ENCODE assay signal across 9 cellular contexts in the genomic region with DNA sequence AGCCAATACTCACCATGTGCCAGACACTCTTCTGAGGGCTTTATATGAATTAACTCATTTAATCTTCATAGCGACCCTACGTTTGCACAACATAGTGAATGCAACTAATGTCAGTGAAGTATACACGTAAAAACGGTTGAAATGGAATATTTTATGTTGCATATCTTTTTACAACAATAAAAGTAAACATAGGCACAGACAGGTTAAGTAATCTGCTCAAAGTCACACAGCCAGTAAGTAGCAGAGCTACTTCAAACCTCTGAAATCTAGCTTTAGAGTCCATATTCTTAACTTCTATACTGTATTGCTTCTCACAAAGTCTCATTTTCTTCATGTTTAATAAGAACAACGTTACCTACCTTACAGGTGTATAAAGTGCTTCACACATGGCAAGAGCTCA. TPM values are rescaled to one million over a fixed set of nuclear protein-coding genes. Genes with fewer than 3 reads are reported as not detected.
A peak's percentile ranks its signal among the peaks of the same experiment; 100 is the strongest.
DNase-seq lines count a peak whose midpoint lies in the region; ATAC-seq and TF ChIP-seq lines count a peak whose summit lies in the region.
"Had no signal": no experiment of that assay in that cellular context is flagged by ENCODE, and none has a peak within 500 bp of the region (broad histone marks: within the 10 kb centered on the region; RNA-seq: fewer than 3 reads in every experiment).

No MANE protein-coding gene starts in this region.

- peak overlapping the region; percentile 91 for H3K4me3 Mint-ChIP-seq in T-helper 1 cell treated with Interleukin-12 subunit alpha and Interleukin-12 subunit beta and Interleukin-4 antibody, amounts not matched to agents 30 μg/mL and 1 μg/mL, for 36 hours

- TF ChIP-seq CTCF in epithelial cell of proximal tubule (conservative IDR thresholded peaks at IDR 0.05; ENCODE audit: low read depth, low read length) (no peak), gastrocnemius medialis (IDR thresholded peaks at IDR 0.05 in 4 of 5, conservative IDR thresholded peaks at IDR 0.05 in 1 of 5) (no peak)

- peaks cover 36% of the 10 kb centered on the region for H3K4me1 Mint-ChIP-seq in T-helper 1 cell treated with Interleukin-12 subunit alpha and Interleukin-12 subunit beta and Interleukin-4 antibody, amounts not matched to agents 30 μg/mL and 1 μg/mL, for 36 hours (ENCODE audit: low read depth)

- H3K4me1 ChIP-seq in SJSA1 (replicated peaks), result peaks cover 6% of the 10 kb centered on the region; the same call in 1 of the 2 replicates
- peaks cover 29 to 30% of the 10 kb centered on the region in 2 donors for H3K4me1 ChIP-seq in gastrocnemius medialis

- H3K36me3 Mint-ChIP-seq in T-helper 1 cell treated with Interleukin-12 subunit alpha and Interleukin-12 subunit beta and Interleukin-4 antibody, amounts not matched to agents 30 μg/mL and 1 μg/mL, for 36 hours (ENCODE audit: low read depth), result peaks cover 16% of the 10 kb centered on the region

- H3K9me3 ChIP-seq in SJSA1 (replicated peaks) (no peaks in the 10 kb centered on the region), gastrocnemius medialis (no peaks in the 10 kb centered on the region)

- TF ChIP-seq POLR2A in gastrocnemius medialis (IDR thresholded peaks at IDR 0.05), result no peak

- H3K27ac ChIP-seq in SJSA1 (no peak overlapping the region), gastrocnemius medialis (peak overlapping the region; percentile 95 to 97 (median 96))

- no peak overlapping the region for H3K27ac Mint-ChIP-seq in T-helper 1 cell treated with Interleukin-12 subunit alpha and Interleukin-12 subunit beta and Interleukin-4 antibody, amounts not matched to agents 30 μg/mL and 1 μg/mL, for 36 hours

- DNase-seq in T-helper 1 cell (no peak), SJSA1 (ENCODE audit: low read depth in 1 of 2, low spot score in 2 of 2) (no peak), epithelial cell of proximal tubule (ENCODE audit: low read depth) (no peak), gastrocnemius medialis (no peak), COLO668 (lab: John Stamatoyannopoulos, UW; ENCODE audit: unreplicated experiment) (no peak), hypothalamus (lab: John Stamatoyannopoulos, UW) (no peak)
- DNase-seq: RPMI8226 had no signal

- in situ Hi-C loops in gastrocnemius medialis (cut with MboI; ENCODE audit: low sequenced_read_pairs in 4 of 4), result no loop called here

- H3K36me3 ChIP-seq in SJSA1, result peaks cover 22% of the 10 kb centered on the region
- peaks cover 0 to 23% of the 10 kb centered on the region in 2 donors for H3K36me3 ChIP-seq in gastrocnemius medialis

- ATAC-seq in gastrocnemius medialis (no peak), esophagus mucosa (no peak)

- H3K4me3 ChIP-seq in SJSA1 (peak overlapping the region; percentile 83), epithelial cell of proximal tubule (ENCODE audit: low read depth, low read length) (peak overlapping the region; percentile 95), gastrocnemius medialis (peak overlapping the region in 2 of 4 donors; percentile 93 to 94)

- no peaks in the 10 kb centered on the region for H3K9me3 Mint-ChIP-seq in T-helper 1 cell treated with Interleukin-12 subunit alpha and Interleukin-12 subunit beta and Interleukin-4 antibody, amounts not matched to agents 30 μg/mL and 1 μg/mL, for 36 hours

- no peaks in the 10 kb centered on the region for H3K27me3 Mint-ChIP-seq in T-helper 1 cell treated with Interleukin-12 subunit alpha and Interleukin-12 subunit beta and Interleukin-4 antibody, amounts not matched to agents 30 μg/mL and 1 μg/mL, for 36 hours (ENCODE audit: low read depth)

- H3K27me3 ChIP-seq in SJSA1 (replicated peaks) (no peaks in the 10 kb centered on the region), gastrocnemius medialis (no peaks in the 10 kb centered on the region)

- intact Hi-C loops in gastrocnemius medialis (cut with DNase I; ENCODE audit: low total_unique reads), result no loop called here

RNA-seq across cellular contexts. Expression of gene SEC11A, which starts 1.6 kb away (rescaled TPM):
- total RNA-seq in SJSA1 (2014; rRNA removed; shearing (Covaris generic)), result 265 and 320 TPM in 2 replicates
- total RNA-seq in epithelial cell of proximal tubule (192 and 236 TPM in 2 replicates), gastrocnemius medialis (100 to 1,000 TPM in 3 of 4 donors, 10 to 100 TPM in 1; 90.2 to 127 (median 118) TPM), esophagus mucosa (65.4 TPM)

RNA-seq across cellular contexts. Expression of gene ZNF592, which starts 34.0 kb away (rescaled TPM):
- 7.9 and 10.4 TPM in 2 replicates for total RNA-seq in SJSA1 (2014; rRNA removed; shearing (Covaris generic))
- total RNA-seq in epithelial cell of proximal tubule (8.2 and 8.6 TPM in 2 replicates), gastrocnemius medialis (10 to 100 TPM; 30.0 to 49.2 (median 33.8) TPM), esophagus mucosa (12.6 TPM)

RNA-seq across cellular contexts. Expression of gene NMB, which starts 56.4 kb away (rescaled TPM):
- 1.7 TPM in 1 of 2 replicates, not detected in the other for total RNA-seq in SJSA1 (2014; rRNA removed; shearing (Covaris generic))
- 16.1 and 17.4 TPM in 2 replicates for total RNA-seq in epithelial cell of proximal tubule
- 1 to 10 TPM in 2 of 4 donors, under 1 TPM in 1, not detected in 1; 0.94 to 1.6 (median 1.6) TPM for total RNA-seq in gastrocnemius medialis
- 12.8 TPM for total RNA-seq in esophagus mucosa
